In genomic region chr7:139673762-139674161, GRCh38 we compare ENCODE assay signal across 17 cellular contexts.
DNase-seq lines count a peak whose midpoint lies in the region; ATAC-seq, FAIRE-seq and TF ChIP-seq lines count a peak whose summit lies in the region.
"Had no signal": no experiment of that assay in that cellular context is flagged by ENCODE, and none has a peak within 500 bp of the region (broad histone marks: within the 10 kb centered on the region; RNA-seq: fewer than 3 reads in every experiment).

No MANE protein-coding gene starts in this region.

- H4K20me1 ChIP-seq in HepG2 (ENCODE audit: insufficient read depth, low read length): no peaks in the 10 kb centered on the region

- in situ Hi-C loops in HepG2 (cut with HindIII; ENCODE audit: extremely low pct_ligation_motif_present, low pct_unique_long_range_greater_than_20kb): no loop called here
- in situ Hi-C loops in ACHN (cut with HindIII; ENCODE audit: low pct_ligation_motif_present, low pct_unique_long_range_greater_than_20kb, low sequenced_read_pairs): no loop called here

- 93 to 94% methylated on average over 6 of the region's 6 CpGs for WGBS in heart right ventricle, 2 donors
- WGBS in HepG2 (ENCODE audit: low lambda C conversion rate): 95% methylated on average over 6 of the region's 6 CpGs

- no peak for ATAC-seq in heart right ventricle
- ATAC-seq in HepG2: no peak

- intact Hi-C loops in heart right ventricle (cut with DNase I): no loop called here
- intact Hi-C loops in HepG2 (cut with micrococcal nuclease; ENCODE audit: unreplicated experiment): loop anchor here (2.0 kb wide), 1 partner anchor 67 kb away; no protein-coding TSS in a partner anchor

- H3K27ac ChIP-seq in heart right ventricle: peak overlapping the region in 9 of 10 donors; percentile 37 to 77 (median 63)
- peak overlapping the region in 1 of 2 donors; percentile 82 for H3K27ac ChIP-seq in right atrium auricular region
- peak overlapping the region; percentile 87 for H3K27ac ChIP-seq in HepG2 (ENCODE audit: extremely low read length, insufficient read depth, low read length)
- H3K27ac ChIP-seq in temporal lobe (ENCODE audit: low read depth, low read length): peak overlapping the region; percentile 59
- H3K27ac ChIP-seq: foreskin keratinocyte, skin epidermis had no signal

- CTCF ChIA-PET in HepG2 (lab: Yijun Ruan, JAX; ENCODE audit: low intra/inter-chr PET ratio, low total read pairs): no interaction called here

- H3K4me1 ChIP-seq in heart right ventricle (peaks cover 3 to 33% (median 22%) of the 10 kb centered on the region in 9 donors), right atrium auricular region (peaks cover 0 to 21% of the 10 kb centered on the region in 2 donors), HepG2 (ENCODE audit: insufficient read depth, low read length) (peaks cover 61% of the 10 kb centered on the region)
- H3K4me1 ChIP-seq: foreskin keratinocyte had no signal

- TF ChIP-seq EP300 in HepG2 (IDR thresholded peaks at IDR 0.05; ENCODE audit: low read depth in 2 of 2, low read length in 2 of 2) (no peak), HepG2 (CRISPR knock-in tag; IDR thresholded peaks at IDR 0.05; ENCODE audit: borderline replicate concordance) (no peak)

- H3K27me3 ChIP-seq in heart right ventricle (no peaks in the 10 kb centered on the region), right atrium auricular region (no peaks in the 10 kb centered on the region), HepG2 (ENCODE audit: control insufficient read depth in 1 of 2, insufficient read depth in 2 of 2, low read length in 2 of 2) (no peaks in the 10 kb centered on the region)
- H3K27me3 ChIP-seq: adrenal gland, foreskin keratinocyte had no signal

- POLR2A ChIA-PET in HepG2 (lab: Yijun Ruan, JAX): interaction anchor here (0.6 to 3.3 kb wide), 4 partner anchors 11 to 314 kb away, joined by 3 to 15 read pairs (median 6); partner anchors contain the start of gene LUC7L2

- H3K4me3 ChIP-seq in heart right ventricle (no peak overlapping the region), right atrium auricular region (no peak overlapping the region), HepG2 (replicated peaks in 1 of 3; ENCODE audit: insufficient read depth in 1 of 3, low read depth in 2 of 3, low read length in 3 of 3) (no peak overlapping the region)
- H3K4me3 ChIP-seq: adrenal gland, skin epidermis had no signal

- H3K36me3 ChIP-seq in heart right ventricle: peaks cover 0 to 23% (median 0%) of the 10 kb centered on the region in 9 donors
- no peaks in the 10 kb centered on the region for H3K36me3 ChIP-seq in right atrium auricular region
- H3K36me3 ChIP-seq in HepG2 (replicated peaks in 1 of 2; ENCODE audit: control insufficient read depth in 1 of 2, insufficient read depth in 2 of 2, low read length in 2 of 2): peaks cover 1 to 9% of the 10 kb centered on the region in 2 experiments; a peak in 2 of 5 replicates
- H3K36me3 ChIP-seq: adrenal gland had no signal

- H3K9ac ChIP-seq in HepG2 (ENCODE audit: insufficient read depth, low read depth, low read length): no peak overlapping the region

- no peak overlapping the region for H2AFZ ChIP-seq in HepG2 (ENCODE audit: low read length)

- TF ChIP-seq POLR2A in HepG2 (IDR thresholded peaks at IDR 0.05; ENCODE audit: insufficient read depth in 1 of 2, low read depth in 2 of 2, low read length in 2 of 2): no peak

- no peak overlapping the region for H3K4me2 ChIP-seq in HepG2 (ENCODE audit: low read depth, low read length)

- no peak for FAIRE-seq in HepG2 (lab: Jason Lieb, UNC)
- FAIRE-seq: keratinocyte had no signal

- H3K9me3 ChIP-seq in heart right ventricle: peaks cover 0 to 5% (median 0%) of the 10 kb centered on the region in 11 donors
- no peaks in the 10 kb centered on the region for H3K9me3 ChIP-seq in right atrium auricular region
- no peaks in the 10 kb centered on the region for H3K9me3 ChIP-seq in HepG2 (ENCODE audit: low read length)
- H3K9me3 ChIP-seq: adrenal gland had no signal

- DNase-seq in heart right ventricle (no peak), right atrium auricular region (ENCODE audit: low spot score) (no peak), NCI-H2171 treated with DMSO at 0.1 percent for 48 hours (lab: John Stamatoyannopoulos, UW) (peak; percentile 67), HepG2 (ENCODE audit: low spot score) (no peak), AML-193 (lab: John Stamatoyannopoulos, UW) (no peak), ACHN (no peak), NCI-H2196 treated with DMSO at 0.1 percent for 48 hours (lab: John Stamatoyannopoulos, UW; ENCODE audit: unreplicated experiment) (no peak)
- DNase-seq: activated B cell treated with CpG ODN at 0.5 μM for 24 hours, COR-L47, foreskin keratinocyte, hypothalamus, NCI-H1105 treated with DMSO at 0.1 percent for 48 hours, NCI-H774 had no signal

- H3K79me2 ChIP-seq in HepG2 (ENCODE audit: insufficient read depth, low read length): peaks cover 14% of the 10 kb centered on the region

- TF ChIP-seq CTCF in heart right ventricle (IDR thresholded peaks at IDR 0.05): no peak
- TF ChIP-seq CTCF in right atrium auricular region (IDR thresholded peaks at IDR 0.05): no peak
- no peak for TF ChIP-seq CTCF in HepG2 (CRISPR knock-in tag; IDR thresholded peaks at IDR 0.05)

- TF ChIP-seq RAD21 in HepG2 (CRISPR knock-in tag; IDR thresholded peaks at IDR 0.05): no peak

- BruUV-seq in HepG2 (replicated peaks; lab: Mats Ljungman, UMichigan): no TSS peak

TF ChIP-seq in HepG2, 621 proteins besides CTCF, POLR2A, EP300 and RAD21 (continues in another document):
- TF ChIP-seq KAT7 (CRISPR knock-in tag; IDR thresholded peaks at IDR 0.05; ENCODE audit: borderline replicate concordance) (no peak), ZNF83 (CRISPR knock-in tag; IDR thresholded peaks at IDR 0.05; ENCODE audit: borderline replicate concordance) (no peak), NFIB (CRISPR knock-in tag; IDR thresholded peaks at IDR 0.05; ENCODE audit: borderline replicate concordance) (no peak), SMAD9 (CRISPR knock-in tag; IDR thresholded peaks at IDR 0.05) (no peak), FOXA1 (IDR thresholded peaks at IDR 0.05) (no peak), FOXA1 (CRISPR knock-in tag; IDR thresholded peaks at IDR 0.05) (no peak), CBX2 (IDR thresholded peaks at IDR 0.05; ENCODE audit: low read depth, low read length) (no peak), CBX2 (CRISPR knock-in tag; IDR thresholded peaks at IDR 0.05; ENCODE audit: low read depth) (no peak), ZNF660 (CRISPR knock-in tag; IDR thresholded peaks at IDR 0.05; ENCODE audit: borderline replicate concordance, low read depth) (no peak)
- TF ChIP-seq, protein P1, sequence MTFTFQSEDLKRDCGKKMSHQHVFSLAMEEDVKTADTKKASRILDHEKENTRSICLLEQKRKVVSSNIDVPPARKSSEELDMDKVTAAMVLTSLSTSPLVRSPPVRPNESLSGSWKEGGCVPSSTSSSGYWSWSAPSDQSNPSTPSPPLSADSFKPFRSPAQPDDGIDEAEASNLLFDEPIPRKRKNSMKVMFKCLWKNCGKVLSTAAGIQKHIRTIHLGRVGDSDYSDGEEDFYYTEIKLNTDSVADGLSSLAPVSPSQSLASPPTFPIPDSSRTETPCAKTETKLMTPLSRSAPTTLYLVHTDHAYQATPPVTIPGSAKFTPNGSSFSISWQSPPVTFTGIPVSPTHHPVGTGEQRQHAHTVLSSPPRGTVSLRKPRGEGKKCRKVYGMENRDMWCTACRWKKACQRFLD (CRISPR knock-in tag; IDR thresholded peaks at IDR 0.05; ENCODE audit: borderline replicate concordance): no peak
- TF ChIP-seq, protein P2, sequence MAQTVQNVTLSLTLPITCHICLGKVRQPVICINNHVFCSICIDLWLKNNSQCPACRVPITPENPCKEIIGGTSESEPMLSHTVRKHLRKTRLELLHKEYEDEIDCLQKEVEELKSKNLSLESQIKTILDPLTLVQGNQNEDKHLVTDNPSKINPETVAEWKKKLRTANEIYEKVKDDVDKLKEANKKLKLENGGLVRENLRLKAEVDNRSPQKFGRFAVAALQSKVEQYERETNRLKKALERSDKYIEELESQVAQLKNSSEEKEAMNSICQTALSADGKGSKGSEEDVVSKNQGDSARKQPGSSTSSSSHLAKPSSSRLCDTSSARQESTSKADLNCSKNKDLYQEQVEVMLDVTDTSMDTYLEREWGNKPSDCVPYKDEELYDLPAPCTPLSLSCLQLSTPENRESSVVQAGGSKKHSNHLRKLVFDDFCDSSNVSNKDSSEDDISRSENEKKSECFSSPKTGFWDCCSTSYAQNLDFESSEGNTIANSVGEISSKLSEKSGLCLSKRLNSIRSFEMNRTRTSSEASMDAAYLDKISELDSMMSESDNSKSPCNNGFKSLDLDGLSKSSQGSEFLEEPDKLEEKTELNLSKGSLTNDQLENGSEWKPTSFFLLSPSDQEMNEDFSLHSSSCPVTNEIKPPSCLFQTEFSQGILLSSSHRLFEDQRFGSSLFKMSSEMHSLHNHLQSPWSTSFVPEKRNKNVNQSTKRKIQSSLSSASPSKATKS (CRISPR knock-in tag; IDR thresholded peaks at IDR 0.05): no peak
- TF ChIP-seq, protein P3, sequence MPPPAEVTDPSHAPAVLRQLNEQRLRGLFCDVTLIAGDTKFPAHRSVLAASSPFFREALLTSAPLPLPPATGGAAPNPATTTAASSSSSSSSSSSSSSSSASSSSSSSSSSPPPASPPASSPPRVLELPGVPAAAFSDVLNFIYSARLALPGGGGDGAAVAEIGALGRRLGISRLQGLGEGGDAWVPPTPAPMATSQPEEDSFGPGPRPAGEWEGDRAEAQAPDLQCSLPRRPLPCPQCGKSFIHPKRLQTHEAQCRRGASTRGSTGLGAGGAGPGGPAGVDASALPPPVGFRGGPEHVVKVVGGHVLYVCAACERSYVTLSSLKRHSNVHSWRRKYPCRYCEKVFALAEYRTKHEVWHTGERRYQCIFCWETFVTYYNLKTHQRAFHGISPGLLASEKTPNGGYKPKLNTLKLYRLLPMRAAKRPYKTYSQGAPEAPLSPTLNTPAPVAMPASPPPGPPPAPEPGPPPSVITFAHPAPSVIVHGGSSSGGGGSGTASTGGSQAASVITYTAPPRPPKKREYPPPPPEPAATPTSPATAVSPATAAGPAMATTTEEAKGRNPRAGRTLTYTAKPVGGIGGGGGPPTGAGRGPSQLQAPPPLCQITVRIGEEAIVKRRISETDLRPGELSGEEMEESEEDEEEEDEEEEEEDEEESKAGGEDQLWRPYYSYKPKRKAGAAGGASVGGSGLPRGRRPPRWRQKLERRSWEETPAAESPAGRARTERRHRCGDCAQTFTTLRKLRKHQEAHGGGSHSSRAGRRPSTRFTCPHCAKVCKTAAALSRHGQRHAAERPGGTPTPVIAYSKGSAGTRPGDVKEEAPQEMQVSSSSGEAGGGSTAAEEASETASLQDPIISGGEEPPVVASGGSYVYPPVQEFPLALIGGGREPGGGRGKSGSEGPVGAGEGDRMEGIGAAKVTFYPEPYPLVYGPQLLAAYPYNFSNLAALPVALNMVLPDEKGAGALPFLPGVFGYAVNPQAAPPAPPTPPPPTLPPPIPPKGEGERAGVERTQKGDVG (CRISPR knock-in tag; IDR thresholded peaks at IDR 0.05; ENCODE audit: borderline replicate concordance): no peak
